In the genomic region with DNA sequence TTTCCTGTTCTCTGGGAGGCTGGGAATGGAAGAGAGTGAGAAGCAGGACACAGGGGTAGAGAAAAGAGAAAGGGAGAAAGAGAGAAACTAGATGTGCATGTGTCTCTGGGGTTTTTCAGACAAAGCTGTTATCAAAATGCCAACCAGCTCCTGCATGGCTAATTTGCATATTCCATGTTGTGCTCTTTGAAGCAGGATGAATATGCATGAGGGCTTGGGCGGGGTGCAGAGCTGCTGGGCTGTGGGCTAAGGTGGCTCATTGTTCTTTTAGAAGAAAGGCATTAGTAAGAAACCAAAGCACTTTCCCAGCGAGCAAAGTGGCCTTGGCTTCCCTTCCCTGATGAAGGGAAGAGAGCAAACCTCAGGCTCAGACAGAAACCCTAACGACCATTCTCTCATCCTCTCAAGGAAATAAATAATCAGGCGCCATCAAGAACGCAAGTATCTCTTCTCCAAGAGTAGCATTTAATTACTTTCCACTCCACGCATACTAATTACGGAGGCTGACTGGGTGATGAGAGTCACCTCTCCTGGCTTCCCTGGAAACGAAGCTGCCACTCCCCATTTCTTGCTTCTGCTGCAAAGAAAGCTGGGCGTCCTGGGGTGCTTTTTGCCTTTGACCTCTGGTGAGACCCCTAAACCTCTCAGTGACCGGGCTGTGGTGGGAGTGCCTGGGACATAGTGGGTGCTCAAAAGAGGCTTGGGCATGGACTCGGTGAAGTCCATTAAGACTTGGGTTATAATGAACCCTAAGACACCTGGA, we compare ENCODE assay signal across 14 cellular contexts. TPM values are rescaled to one million over a fixed set of nuclear protein-coding genes. Genes with fewer than 3 reads are reported as not detected.
DNase-seq lines count a peak whose midpoint lies in the region; FAIRE-seq and TF ChIP-seq lines count a peak whose summit lies in the region.
"Had no signal": no experiment of that assay in that cellular context is flagged by ENCODE, and none has a peak within 500 bp of the region (broad histone marks: within the 10 kb centered on the region; RNA-seq: fewer than 3 reads in every experiment).

No MANE protein-coding gene starts in this region.

- no peak overlapping the region for H4K8ac ChIP-seq in H1 (ENCODE audit: extremely low read depth, insufficient read depth, low read length)

- H2BK15ac ChIP-seq in H1 (ENCODE audit: low read length), result peak overlapping the region; percentile 94; the same call in 1 of the 2 replicates

- no peaks in the 10 kb centered on the region for H3K9me3 ChIP-seq in H1 (ENCODE audit: insufficient read depth in 2 of 2, low read depth in 1 of 2, low read length in 1 of 2)
- H3K9me3 ChIP-seq in spleen, result no peaks in the 10 kb centered on the region
- H3K9me3 ChIP-seq in BE2C, result no peaks in the 10 kb centered on the region
- H3K9me3 ChIP-seq: left lung had no signal

- H2AK5ac ChIP-seq in H1 (ENCODE audit: low read depth, low read length), result peak overlapping the region; percentile 84; the same call in 1 of the 2 replicates

- H2BK12ac ChIP-seq in H1 (ENCODE audit: low read depth, low read length), result peak overlapping the region; percentile 73; the same call in 1 of the 2 replicates

- H3K79me1 ChIP-seq in H1 (ENCODE audit: low read depth, low read length), result no peaks in the 10 kb centered on the region

- intact Hi-C loops in spleen (cut with DNase I; ENCODE audit: low total_unique reads), result no loop called here

- H2BK120ac ChIP-seq in H1 (replicated peaks; ENCODE audit: low read depth, low read length), result peak overlapping the region; percentile 12

- peaks cover 19 to 38% (median 29%) of the 10 kb centered on the region in 4 experiments for H3K4me1 ChIP-seq in H1 (replicated peaks in 1 of 4; ENCODE audit: control insufficient read depth in 3 of 4, insufficient read depth in 4 of 4, low read length in 3 of 4)
- H3K4me1 ChIP-seq in spleen, result no peaks in the 10 kb centered on the region
- no peaks in the 10 kb centered on the region for H3K4me1 ChIP-seq in BE2C
- H3K4me1 ChIP-seq: left lung had no signal

- peak overlapping the region in 2 of 4 experiments; percentile 7 to 22; a peak in 2 of 8 replicates for H3K4me3 ChIP-seq in H1 (ENCODE audit: extremely low read depth in 1 of 4, insufficient read depth in 2 of 4, low read depth in 3 of 4, low read length in 4 of 4)
- H3K4me3 ChIP-seq in spleen, result no peak overlapping the region
- H3K4me3 ChIP-seq in BE2C (ENCODE audit: low read depth, low read length), result no peak overlapping the region
- H3K4me3 ChIP-seq: left lung had no signal

- peaks cover 0 to 16% (median 0%) of the 10 kb centered on the region in 4 experiments; a peak in 4 of 8 replicates for H3K36me3 ChIP-seq in H1 (ENCODE audit: control insufficient read depth in 2 of 4, insufficient read depth in 4 of 4, low read length in 3 of 4)
- peaks cover 0 to 15% (median 0%) of the 10 kb centered on the region in 6 donors for H3K36me3 ChIP-seq in spleen
- no peaks in the 10 kb centered on the region for H3K36me3 ChIP-seq in BE2C
- H3K36me3 ChIP-seq: left lung had no signal

- H2BK20ac ChIP-seq in H1 (ENCODE audit: low read length), result peak overlapping the region; percentile 73

- TF ChIP-seq POLR2A in H1 (IDR thresholded peaks at IDR 0.05; ENCODE audit: control extremely low read depth in 1 of 2, low read depth in 2 of 2, low read length in 2 of 2) (no peak), spleen (IDR thresholded peaks at IDR 0.05) (no peak)

- peak overlapping the region; percentile 76; the same call in 1 of the 2 replicates for H2BK5ac ChIP-seq in H1 (ENCODE audit: low read depth, low read length)

- H3K27ac ChIP-seq in H1 (ENCODE audit: low read depth, low read length) (no peak overlapping the region; the same call in 1 of the 2 replicates), spleen (no peak overlapping the region)
- H3K27ac ChIP-seq: left lung had no signal

- WGBS in H1 (ENCODE audit: extremely low coverage in 1 of 2, insufficient coverage in 1 of 2, insufficient read length in 1 of 2, insufficient replicate concordance in 2 of 2, low coverage in 1 of 2, low lambda C conversion rate in 2 of 2, missing lambda C conversion rate in 1 of 2), 2 experiments, result 54% methylated on average over 11 of the region's 11 CpGs; no CpG with 5 or more reads in 1 of the 2 experiments
- WGBS in spleen, 5 donors, result 67 to 73% (median 69%) methylated on average over 11 of the region's 11 CpGs

- no peak overlapping the region; the same call in 1 of the 2 replicates for H2AFZ ChIP-seq in H1 (ENCODE audit: low read length)

- H4K20me1 ChIP-seq in H1 (replicated peaks in 1 of 2; ENCODE audit: control insufficient read depth in 1 of 2, insufficient read depth in 2 of 2, low read length in 2 of 2), result no peaks in the 10 kb centered on the region

- no peak for TF ChIP-seq EP300 in H1 (IDR thresholded peaks at IDR 0.05; ENCODE audit: borderline replicate concordance in 1 of 2, low read depth in 2 of 2, low read length in 2 of 2)

- POLR2A ChIA-PET in H1 (lab: Charles Lee; ENCODE audit: partially characterized antibody), result interaction anchor here (1.0 to 1.4 kb wide), 3 partner anchors 8 to 13 kb away, joined by 3 to 5 read pairs (median 3); no protein-coding TSS in a partner anchor

- no peak overlapping the region for H3K14ac ChIP-seq in H1 (ENCODE audit: insufficient read length)

- H3K27me3 ChIP-seq in H1 (replicated peaks in 1 of 4; ENCODE audit: control insufficient read depth in 3 of 4, extremely low read depth in 1 of 4, insufficient read depth in 3 of 4, low read length in 3 of 4) (no peaks in the 10 kb centered on the region), spleen (replicated peaks in 1 of 7) (peaks cover 0 to 16% (median 0%) of the 10 kb centered on the region in 7 donors), BE2C (peaks cover 10% of the 10 kb centered on the region; the same call in 1 of the 2 replicates)

- H3K79me2 ChIP-seq in H1 (ENCODE audit: control insufficient read depth in 1 of 2, insufficient read depth in 2 of 2, low read length in 2 of 2), result no peaks in the 10 kb centered on the region

- H4K91ac ChIP-seq in H1 (replicated peaks; ENCODE audit: insufficient read length, low read length), result peak overlapping the region; percentile 30

- H3K23me2 ChIP-seq in H1 (ENCODE audit: low read depth, low read length), result no peaks in the 10 kb centered on the region

- CTCF ChIA-PET in H1 (lab: Charles Lee; ENCODE audit: partially characterized antibody), result interaction anchor here (0.8 to 1.8 kb wide), 4 partner anchors 11 to 575 kb away, joined by 3 to 6 read pairs (median 4); no protein-coding TSS in a partner anchor

- H3K9ac ChIP-seq in H1 (replicated peaks in 1 of 4; ENCODE audit: extremely low read depth in 1 of 4, low read depth in 3 of 4, low read length in 3 of 4), result no peak overlapping the region

- no peak overlapping the region for H3K23ac ChIP-seq in H1 (ENCODE audit: insufficient read length)

- peak overlapping the region; percentile 88 for H3K18ac ChIP-seq in H1 (ENCODE audit: extremely low read depth, low read length)

- no peak overlapping the region for H3K56ac ChIP-seq in H1 (replicated peaks; ENCODE audit: insufficient read length, low read depth, low read length)

- TF ChIP-seq RAD21 in H1 (IDR thresholded peaks at IDR 0.05 in 1 of 2, conservative IDR thresholded peaks at IDR 0.05 in 1 of 2; ENCODE audit: low read depth in 2 of 2, low read length in 2 of 2), result no peak

- FAIRE-seq in H1 (lab: Jason Lieb, UNC), result peak; percentile 96
- FAIRE-seq: urothelium cell line had no signal

- H4K5ac ChIP-seq in H1 (ENCODE audit: insufficient read length, low read depth, low read length), result no peak overlapping the region

- TF ChIP-seq CTCF in H1 (IDR thresholded peaks at IDR 0.05; ENCODE audit: control extremely low read depth in 1 of 3, insufficient read depth in 1 of 3, low read depth in 1 of 3, low read length in 3 of 3), result no peak
- TF ChIP-seq CTCF in spleen (IDR thresholded peaks at IDR 0.05 in 8 of 11, conservative IDR thresholded peaks at IDR 0.05 in 3 of 11), result no peak
- TF ChIP-seq CTCF in BE2C (IDR thresholded peaks at IDR 0.05; ENCODE audit: low read depth, low read length), result no peak

- DNase-seq in ELF-1 (ENCODE audit: low read depth, low spot score), result peak; percentile 61
- DNase-seq in NCI-H526 (lab: John Stamatoyannopoulos, UW), result peak; percentile 99 to 100
- DNase-seq in H1 (ENCODE audit: low read depth in 1 of 2, low spot score in 2 of 2), result no peak
- DNase-seq in mesenteric fat pad (ENCODE audit: low spot score), result peak; percentile 28
- no peak for DNase-seq in activated CD8-positive, alpha-beta memory T cell treated with anti-CD3 and anti-CD28 coated beads for 24 hours
- no peak for DNase-seq in hepatic stellate cell (ENCODE audit: low spot score)
- DNase-seq in spleen, result no peak
- no peak for DNase-seq in BE2C
- DNase-seq: activated CD4-positive, CD25-positive, alpha-beta regulatory T cell treated with anti-CD3 and anti-CD28 coated beads, Interleukin-2, amount 50 U/mL, for 72 hours; CD4-positive, alpha-beta T cell; HCEC 1CT; left lung; NCI-H2171 treated with DMSO at 0.1 percent for 48 hours had no signal

- peak overlapping the region; percentile 34 to 39; a peak in 3 of 4 replicates for H3K4me2 ChIP-seq in H1 (ENCODE audit: insufficient read depth in 1 of 2, low read depth in 2 of 2, low read length in 2 of 2)

- peak overlapping the region; percentile 23 for H3K4ac ChIP-seq in H1 (replicated peaks; ENCODE audit: insufficient read length, low read depth, low read length)

TF ChIP-seq in H1, 55 proteins besides CTCF, POLR2A, EP300 and RAD21 (continues in another document):
- TF ChIP-seq SIN3A (conservative IDR thresholded peaks at IDR 0.05 in 1 of 2, IDR thresholded peaks at IDR 0.05 in 1 of 2; ENCODE audit: low read depth in 1 of 2, low read length in 2 of 2) (no peak), TAF1 (IDR thresholded peaks at IDR 0.05; ENCODE audit: low read depth, low read length) (no peak), BACH1 (IDR thresholded peaks at IDR 0.05; ENCODE audit: low read length) (no peak)

RNA-seq across cellular contexts. Expression of gene FEZ1, which starts 54.2 kb away (rescaled TPM):
- 51.6 and 59.6 TPM in 2 replicates for total RNA-seq in H1 (2021; fragmentation: NEBNext Ultra II Directional; extraction: Animal tissue kit (Norgen Biotek cat#: 25700))
- 72.5 and 73.6 TPM in 2 replicates for polyA plus RNA-seq in H1 (2011; rRNA removed)
- polyA plus RNA-seq in H1 (2011; cell fraction: cytosol; rRNA removed), result 69.3 TPM
- polyA plus RNA-seq in H1 (2011; cell fraction: nucleus; rRNA removed), result 53.1 TPM
- 69.0 to 94.2 TPM (median 84.4 TPM) in 4 replicates for polyA plus RNA-seq in H1 (2012, experiment 1 of 2)
- 76.4 TPM for polyA plus RNA-seq in H1 (2012, experiment 2 of 2)
- polyA plus RNA-seq in H1 (2013, experiment 1 of 2), result 27.6 TPM
- polyA plus RNA-seq in H1 (2013, experiment 2 of 2), result 30.0 TPM
- 28.2 and 34.7 TPM in 2 replicates for polyA minus RNA-seq in H1 (2011; rRNA and poly(A)+ RNA removed)
- 28.4 TPM for polyA minus RNA-seq in H1 (2011; cell fraction: cytosol; rRNA and poly(A)+ RNA removed)
- polyA minus RNA-seq in H1 (2011; cell fraction: nucleus; rRNA and poly(A)+ RNA removed), result 23.8 TPM
- total RNA-seq in mesenteric fat pad, result 17.1 TPM
- total RNA-seq in spleen, result 10 to 100 TPM; 14.5 to 27.1 (median 18.1) TPM
- polyA plus RNA-seq in spleen, result 10 to 100 TPM in 2 of 3 donors, 1 to 10 TPM in 1; 8.9 to 14.9 (median 12.5) TPM
- 2.5 TPM for polyA plus RNA-seq in BE2C (2012; ENCODE audit: insufficient read depth, insufficient read length, low read depth)
- total RNA-seq: CD4-positive, alpha-beta T cell had no signal

Comparison
In these comparisons a context has a peak if more than half of its experiments do, and no peak if none do; other contexts are left out.
1. DNase-seq: peak in ELF-1 (single experiment), NCI-H526 (2 of 2) and mesenteric fat pad (single experiment); none in H1 (0 of 2), activated CD8-positive, alpha-beta memory T cell treated with anti-CD3 and anti-CD28 coated beads for 24 hours (single experiment), hepatic stellate cell (single experiment), spleen (single experiment) and BE2C (single experiment).